1 cellular context compared by ENCODE assay signal in genomic region chr3:193452338-193452737, GRCh38.
TF ChIP-seq lines count a peak whose summit lies in the region.

No MANE protein-coding gene starts in this region.

TF ChIP-seq in SK-N-SH, 30 proteins besides CTCF, POLR2A, EP300 and RAD21 (continued from another document):
- no peak for TF ChIP-seq IRF3 (IDR thresholded peaks at IDR 0.05; ENCODE audit: low read depth, low read length)
